1 cellular context compared by ENCODE assay signal in genomic region chr16:1308036-1308976, GRCh38.
A peak's percentile ranks its signal among the peaks of the same experiment; 100 is the strongest.
TF ChIP-seq lines count a peak whose summit lies in the region.

No MANE protein-coding gene starts in this region.

TF ChIP-seq in HepG2, 621 proteins besides CTCF, POLR2A, EP300 and RAD21 (continues in another document):
- TF ChIP-seq POLR2AphosphoS5 (IDR thresholded peaks at IDR 0.05; ENCODE audit: low read depth, low read length) (peak; percentile 24; the same call in 1 of the 2 replicates), ZNF792 (CRISPR knock-in tag; IDR thresholded peaks at IDR 0.05) (no peak), ESRRA (CRISPR knock-in tag; IDR thresholded peaks at IDR 0.05; ENCODE audit: low read depth) (no peak), HNRNPUL1 (IDR thresholded peaks at IDR 0.05; ENCODE audit: low read depth, low read length) (no peak), RBM22 (optimal IDR thresholded peaks at IDR 0.05; ENCODE audit: low read length) (peak; percentile 9), ZKSCAN1 (IDR thresholded peaks at IDR 0.05; ENCODE audit: low read length) (0 out of 2 replicates have a peak, but pooled peaks have one; percentile 9), NCOA1 (CRISPR knock-in tag; IDR thresholded peaks at IDR 0.05) (no peak), ZNF512B (CRISPR knock-in tag; IDR thresholded peaks at IDR 0.05; ENCODE audit: borderline replicate concordance) (no peak), NFKB2 (CRISPR knock-in tag; IDR thresholded peaks at IDR 0.05; ENCODE audit: borderline replicate concordance) (no peak), CREBL2 (CRISPR knock-in tag; IDR thresholded peaks at IDR 0.05; ENCODE audit: borderline replicate concordance) (no peak), SP1 (IDR thresholded peaks at IDR 0.05) (no peak), SP1 (CRISPR knock-in tag; IDR thresholded peaks at IDR 0.05) (no peak), DNMT1 (CRISPR knock-in tag; IDR thresholded peaks at IDR 0.05) (no peak), SIN3A (IDR thresholded peaks at IDR 0.05; ENCODE audit: borderline replicate concordance, low read depth, low read length) (peak; percentile 46; the same call in 1 of the 2 replicates), ZFY (CRISPR knock-in tag; IDR thresholded peaks at IDR 0.05) (no peak), HNRNPLL (IDR thresholded peaks at IDR 0.05; ENCODE audit: low read depth, low read length, poor library complexity, severe bottlenecking) (peak; percentile 3), ZNF121 (CRISPR knock-in tag; IDR thresholded peaks at IDR 0.05) (no peak), TCF7L2 (IDR thresholded peaks at IDR 0.05; ENCODE audit: low read depth, low read length) (no peak), ZNF777 (CRISPR knock-in tag; IDR thresholded peaks at IDR 0.05) (peak; percentile 83), MEIS2 (CRISPR knock-in tag; IDR thresholded peaks at IDR 0.05) (no peak), RFX1 (IDR thresholded peaks at IDR 0.05) (no peak), ZNF12 (CRISPR knock-in tag; IDR thresholded peaks at IDR 0.05) (no peak), HNF1B (CRISPR knock-in tag; IDR thresholded peaks at IDR 0.05) (no peak), NCOA2 (CRISPR knock-in tag; IDR thresholded peaks at IDR 0.05) (no peak), CCAR2 (optimal IDR thresholded peaks at IDR 0.05; ENCODE audit: low read depth, low read length) (peak; percentile 55), PAWR (CRISPR knock-in tag; IDR thresholded peaks at IDR 0.05; ENCODE audit: borderline replicate concordance) (no peak), ZNF615 (CRISPR knock-in tag; IDR thresholded peaks at IDR 0.05; ENCODE audit: borderline replicate concordance) (no peak), KDM6A (CRISPR knock-in tag; IDR thresholded peaks at IDR 0.05; ENCODE audit: low read depth) (no peak), GPN1 (CRISPR knock-in tag; IDR thresholded peaks at IDR 0.05; ENCODE audit: borderline replicate concordance) (no peak), ZMYM3 (CRISPR knock-in tag; IDR thresholded peaks at IDR 0.05) (peak; percentile 72; the same call in 1 of the 2 replicates), SMYD3 (CRISPR knock-in tag; IDR thresholded peaks at IDR 0.05) (no peak), CBFB (CRISPR knock-in tag; IDR thresholded peaks at IDR 0.05) (no peak), HMG20A (CRISPR knock-in tag; IDR thresholded peaks at IDR 0.05; ENCODE audit: borderline replicate concordance) (no peak)
- TF ChIP-seq, protein P1, sequence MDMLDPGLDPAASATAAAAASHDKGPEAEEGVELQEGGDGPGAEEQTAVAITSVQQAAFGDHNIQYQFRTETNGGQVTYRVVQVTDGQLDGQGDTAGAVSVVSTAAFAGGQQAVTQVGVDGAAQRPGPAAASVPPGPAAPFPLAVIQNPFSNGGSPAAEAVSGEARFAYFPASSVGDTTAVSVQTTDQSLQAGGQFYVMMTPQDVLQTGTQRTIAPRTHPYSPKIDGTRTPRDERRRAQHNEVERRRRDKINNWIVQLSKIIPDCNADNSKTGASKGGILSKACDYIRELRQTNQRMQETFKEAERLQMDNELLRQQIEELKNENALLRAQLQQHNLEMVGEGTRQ (IDR thresholded peaks at IDR 0.05; ENCODE audit: low read depth, low read length) = no peak
- TF ChIP-seq, protein P1 (CRISPR knock-in tag; IDR thresholded peaks at IDR 0.05; ENCODE audit: borderline replicate concordance) = 0 out of 2 replicates have a peak, but pooled peaks have one; percentile 5
- TF ChIP-seq, protein P2, sequence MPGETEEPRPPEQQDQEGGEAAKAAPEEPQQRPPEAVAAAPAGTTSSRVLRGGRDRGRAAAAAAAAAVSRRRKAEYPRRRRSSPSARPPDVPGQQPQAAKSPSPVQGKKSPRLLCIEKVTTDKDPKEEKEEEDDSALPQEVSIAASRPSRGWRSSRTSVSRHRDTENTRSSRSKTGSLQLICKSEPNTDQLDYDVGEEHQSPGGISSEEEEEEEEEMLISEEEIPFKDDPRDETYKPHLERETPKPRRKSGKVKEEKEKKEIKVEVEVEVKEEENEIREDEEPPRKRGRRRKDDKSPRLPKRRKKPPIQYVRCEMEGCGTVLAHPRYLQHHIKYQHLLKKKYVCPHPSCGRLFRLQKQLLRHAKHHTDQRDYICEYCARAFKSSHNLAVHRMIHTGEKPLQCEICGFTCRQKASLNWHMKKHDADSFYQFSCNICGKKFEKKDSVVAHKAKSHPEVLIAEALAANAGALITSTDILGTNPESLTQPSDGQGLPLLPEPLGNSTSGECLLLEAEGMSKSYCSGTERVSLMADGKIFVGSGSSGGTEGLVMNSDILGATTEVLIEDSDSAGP (CRISPR knock-in tag; IDR thresholded peaks at IDR 0.05; ENCODE audit: borderline replicate concordance) = no peak
- TF ChIP-seq, protein P3, sequence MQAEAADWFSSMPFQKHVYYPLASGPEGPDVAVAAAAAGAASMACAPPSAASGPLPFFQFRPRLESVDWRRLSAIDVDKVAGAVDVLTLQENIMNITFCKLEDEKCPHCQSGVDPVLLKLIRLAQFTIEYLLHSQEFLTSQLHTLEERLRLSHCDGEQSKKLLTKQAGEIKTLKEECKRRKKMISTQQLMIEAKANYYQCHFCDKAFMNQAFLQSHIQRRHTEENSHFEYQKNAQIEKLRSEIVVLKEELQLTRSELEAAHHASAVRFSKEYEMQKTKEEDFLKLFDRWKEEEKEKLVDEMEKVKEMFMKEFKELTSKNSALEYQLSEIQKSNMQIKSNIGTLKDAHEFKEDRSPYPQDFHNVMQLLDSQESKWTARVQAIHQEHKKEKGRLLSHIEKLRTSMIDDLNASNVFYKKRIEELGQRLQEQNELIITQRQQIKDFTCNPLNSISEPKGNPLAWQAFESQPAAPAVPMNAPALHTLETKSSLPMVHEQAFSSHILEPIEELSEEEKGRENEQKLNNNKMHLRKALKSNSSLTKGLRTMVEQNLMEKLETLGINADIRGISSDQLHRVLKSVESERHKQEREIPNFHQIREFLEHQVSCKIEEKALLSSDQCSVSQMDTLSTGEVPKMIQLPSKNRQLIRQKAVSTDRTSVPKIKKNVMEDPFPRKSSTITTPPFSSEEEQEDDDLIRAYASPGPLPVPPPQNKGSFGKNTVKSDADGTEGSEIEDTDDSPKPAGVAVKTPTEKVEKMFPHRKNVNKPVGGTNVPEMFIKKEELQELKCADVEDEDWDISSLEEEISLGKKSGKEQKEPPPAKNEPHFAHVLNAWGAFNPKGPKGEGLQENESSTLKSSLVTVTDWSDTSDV (CRISPR knock-in tag; IDR thresholded peaks at IDR 0.05) = no peak
- TF ChIP-seq, protein P4, sequence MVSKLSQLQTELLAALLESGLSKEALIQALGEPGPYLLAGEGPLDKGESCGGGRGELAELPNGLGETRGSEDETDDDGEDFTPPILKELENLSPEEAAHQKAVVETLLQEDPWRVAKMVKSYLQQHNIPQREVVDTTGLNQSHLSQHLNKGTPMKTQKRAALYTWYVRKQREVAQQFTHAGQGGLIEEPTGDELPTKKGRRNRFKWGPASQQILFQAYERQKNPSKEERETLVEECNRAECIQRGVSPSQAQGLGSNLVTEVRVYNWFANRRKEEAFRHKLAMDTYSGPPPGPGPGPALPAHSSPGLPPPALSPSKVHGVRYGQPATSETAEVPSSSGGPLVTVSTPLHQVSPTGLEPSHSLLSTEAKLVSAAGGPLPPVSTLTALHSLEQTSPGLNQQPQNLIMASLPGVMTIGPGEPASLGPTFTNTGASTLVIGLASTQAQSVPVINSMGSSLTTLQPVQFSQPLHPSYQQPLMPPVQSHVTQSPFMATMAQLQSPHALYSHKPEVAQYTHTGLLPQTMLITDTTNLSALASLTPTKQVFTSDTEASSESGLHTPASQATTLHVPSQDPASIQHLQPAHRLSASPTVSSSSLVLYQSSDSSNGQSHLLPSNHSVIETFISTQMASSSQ (IDR thresholded peaks at IDR 0.05; ENCODE audit: low read depth) = no peak
- TF ChIP-seq, protein P4 (CRISPR knock-in tag; IDR thresholded peaks at IDR 0.05; ENCODE audit: borderline replicate concordance) = no peak
- TF ChIP-seq, protein P5, sequence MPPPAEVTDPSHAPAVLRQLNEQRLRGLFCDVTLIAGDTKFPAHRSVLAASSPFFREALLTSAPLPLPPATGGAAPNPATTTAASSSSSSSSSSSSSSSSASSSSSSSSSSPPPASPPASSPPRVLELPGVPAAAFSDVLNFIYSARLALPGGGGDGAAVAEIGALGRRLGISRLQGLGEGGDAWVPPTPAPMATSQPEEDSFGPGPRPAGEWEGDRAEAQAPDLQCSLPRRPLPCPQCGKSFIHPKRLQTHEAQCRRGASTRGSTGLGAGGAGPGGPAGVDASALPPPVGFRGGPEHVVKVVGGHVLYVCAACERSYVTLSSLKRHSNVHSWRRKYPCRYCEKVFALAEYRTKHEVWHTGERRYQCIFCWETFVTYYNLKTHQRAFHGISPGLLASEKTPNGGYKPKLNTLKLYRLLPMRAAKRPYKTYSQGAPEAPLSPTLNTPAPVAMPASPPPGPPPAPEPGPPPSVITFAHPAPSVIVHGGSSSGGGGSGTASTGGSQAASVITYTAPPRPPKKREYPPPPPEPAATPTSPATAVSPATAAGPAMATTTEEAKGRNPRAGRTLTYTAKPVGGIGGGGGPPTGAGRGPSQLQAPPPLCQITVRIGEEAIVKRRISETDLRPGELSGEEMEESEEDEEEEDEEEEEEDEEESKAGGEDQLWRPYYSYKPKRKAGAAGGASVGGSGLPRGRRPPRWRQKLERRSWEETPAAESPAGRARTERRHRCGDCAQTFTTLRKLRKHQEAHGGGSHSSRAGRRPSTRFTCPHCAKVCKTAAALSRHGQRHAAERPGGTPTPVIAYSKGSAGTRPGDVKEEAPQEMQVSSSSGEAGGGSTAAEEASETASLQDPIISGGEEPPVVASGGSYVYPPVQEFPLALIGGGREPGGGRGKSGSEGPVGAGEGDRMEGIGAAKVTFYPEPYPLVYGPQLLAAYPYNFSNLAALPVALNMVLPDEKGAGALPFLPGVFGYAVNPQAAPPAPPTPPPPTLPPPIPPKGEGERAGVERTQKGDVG (CRISPR knock-in tag; IDR thresholded peaks at IDR 0.05; ENCODE audit: borderline replicate concordance) = no peak
- TF ChIP-seq, protein P6, sequence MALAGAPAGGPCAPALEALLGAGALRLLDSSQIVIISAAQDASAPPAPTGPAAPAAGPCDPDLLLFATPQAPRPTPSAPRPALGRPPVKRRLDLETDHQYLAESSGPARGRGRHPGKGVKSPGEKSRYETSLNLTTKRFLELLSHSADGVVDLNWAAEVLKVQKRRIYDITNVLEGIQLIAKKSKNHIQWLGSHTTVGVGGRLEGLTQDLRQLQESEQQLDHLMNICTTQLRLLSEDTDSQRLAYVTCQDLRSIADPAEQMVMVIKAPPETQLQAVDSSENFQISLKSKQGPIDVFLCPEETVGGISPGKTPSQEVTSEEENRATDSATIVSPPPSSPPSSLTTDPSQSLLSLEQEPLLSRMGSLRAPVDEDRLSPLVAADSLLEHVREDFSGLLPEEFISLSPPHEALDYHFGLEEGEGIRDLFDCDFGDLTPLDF (CRISPR knock-in tag; IDR thresholded peaks at IDR 0.05) = no peak
- TF ChIP-seq, protein P7, sequence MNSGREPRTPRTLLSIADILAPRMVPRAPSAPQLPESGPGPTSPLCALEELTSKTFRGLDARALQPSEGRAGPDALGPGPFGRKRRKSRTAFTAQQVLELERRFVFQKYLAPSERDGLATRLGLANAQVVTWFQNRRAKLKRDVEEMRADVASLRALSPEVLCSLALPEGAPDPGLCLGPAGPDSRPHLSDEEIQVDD (CRISPR knock-in tag; IDR thresholded peaks at IDR 0.05; ENCODE audit: borderline replicate concordance) = no peak
